In the genomic region with DNA sequence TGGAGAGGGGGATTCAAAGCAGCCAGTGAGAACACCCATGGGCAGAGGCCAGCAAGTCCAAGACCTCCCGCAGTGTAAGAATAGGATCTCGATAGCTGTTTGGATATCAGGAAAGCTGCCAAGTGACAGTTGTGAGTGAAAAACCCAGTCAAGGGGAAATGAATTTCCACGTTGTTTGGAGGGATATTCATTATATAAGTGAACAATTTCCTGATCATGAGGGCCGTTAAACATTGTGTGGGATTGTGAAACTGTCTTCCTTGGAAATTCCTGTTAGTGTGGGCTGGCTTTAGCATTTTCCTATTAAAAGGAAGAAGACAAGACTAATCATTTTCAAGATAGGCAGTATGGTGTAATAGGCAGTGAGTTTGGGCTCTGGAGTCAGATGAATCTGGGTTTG, we compare ENCODE assay signal across 32 cellular contexts. TPM values are rescaled to one million over a fixed set of nuclear protein-coding genes. Genes with fewer than 3 reads are reported as not detected.
DNase-seq lines count a peak whose midpoint lies in the region; ATAC-seq and TF ChIP-seq lines count a peak whose summit lies in the region.
"Had no signal": no experiment of that assay in that cellular context is flagged by ENCODE, and none has a peak within 500 bp of the region (broad histone marks: within the 10 kb centered on the region; RNA-seq: fewer than 3 reads in every experiment).

No MANE protein-coding gene starts in this region.

- no peak overlapping the region for H3K27ac Mint-ChIP-seq in activated CD4-positive, alpha-beta T cell treated with anti-CD3 and anti-CD28 coated beads, Interleukin-2, amount 10 ng/mL, durations not matched to agents 24 days and 14 days
- H3K27ac Mint-ChIP-seq: activated T-cell treated with anti-CD3 and anti-CD28 coated beads, Interleukin-2, amount 50 U/mL, for 72 hours; dendritic cell treated with granulocyte-macrophage colony-stimulating factor and Interleukin-4, amounts not matched to agents 40 ng/mL and 50 ng/mL, for 4 days; T-helper 17 cell had no signal

- H3K9me3 Mint-ChIP-seq in activated CD4-positive, alpha-beta T cell treated with anti-CD3 and anti-CD28 coated beads, Interleukin-2, amount 10 ng/mL, durations not matched to agents 24 days and 14 days = no peaks in the 10 kb centered on the region
- H3K9me3 Mint-ChIP-seq: activated T-cell treated with anti-CD3 and anti-CD28 coated beads, Interleukin-2, amount 50 U/mL, for 72 hours; central memory CD8-positive, alpha-beta T cell; dendritic cell treated with granulocyte-macrophage colony-stimulating factor and Interleukin-4, amounts not matched to agents 40 ng/mL and 50 ng/mL, for 4 days; stimulated activated naive CD8-positive, alpha-beta T cell treated with anti-CD3 and anti-CD28 coated beads, Interleukin-15, amount 100 ng/mL, for 72 hours had no signal

- no peak overlapping the region for H3K4me3 ChIP-seq in fibroblast of the aortic adventitia (ENCODE audit: low read depth, low read length)
- H3K4me3 ChIP-seq: K562, left ventricle myocardium inferior, PC-9, right lobe of liver, tibial artery had no signal

- intact Hi-C loops in activated CD4-positive, alpha-beta T cell treated with anti-CD3 and anti-CD28 coated beads, Interleukin-2, amount 10 ng/mL, durations not matched to agents 24 days and 14 days (cut with micrococcal nuclease) = no loop called here

- no peaks in the 10 kb centered on the region for H3K27me3 Mint-ChIP-seq in activated CD4-positive, alpha-beta T cell treated with anti-CD3 and anti-CD28 coated beads, Interleukin-2, amount 10 ng/mL, durations not matched to agents 24 days and 14 days
- H3K27me3 Mint-ChIP-seq: central memory CD8-positive, alpha-beta T cell; dendritic cell treated with granulocyte-macrophage colony-stimulating factor and Interleukin-4, amounts not matched to agents 40 ng/mL and 50 ng/mL, for 4 days; stimulated activated naive CD8-positive, alpha-beta T cell treated with anti-CD3 and anti-CD28 coated beads, Interleukin-15, amount 100 ng/mL, for 72 hours; T-helper 17 cell had no signal

- no peak overlapping the region for H3K4me3 Mint-ChIP-seq in activated CD4-positive, alpha-beta T cell treated with anti-CD3 and anti-CD28 coated beads, Interleukin-2, amount 10 ng/mL, durations not matched to agents 24 days and 14 days
- H3K4me3 Mint-ChIP-seq: activated T-cell treated with anti-CD3 and anti-CD28 coated beads, Interleukin-2, amount 50 U/mL, for 72 hours; central memory CD8-positive, alpha-beta T cell; dendritic cell treated with granulocyte-macrophage colony-stimulating factor and Interleukin-4, amounts not matched to agents 40 ng/mL and 50 ng/mL, for 4 days; stimulated activated naive CD8-positive, alpha-beta T cell treated with anti-CD3 and anti-CD28 coated beads, Interleukin-15, amount 100 ng/mL, for 72 hours; T-helper 17 cell had no signal

- DNase-seq in ACHN (peak; percentile 87), NCI-H226 (peak; percentile 2), fibroblast of the aortic adventitia (ENCODE audit: low read depth) (peak; percentile 39), omental fat pad (ENCODE audit: low spot score) (no peak), KG1 (lab: John Stamatoyannopoulos, UW) (no peak), GM10266 (ENCODE audit: extremely low spot score) (no peak)
- DNase-seq in activated CD4-positive, alpha-beta T cell treated with anti-CD3 and anti-CD28 coated beads, Interleukin-2, amount 10 ng/mL, durations not matched to agents 24 days and 14 days = no peak
- DNase-seq: activated CD4-positive, alpha-beta T cell treated with anti-CD3 and anti-CD28 coated beads, Interleukin-2, amount 50 U/mL, for 4 hours; activated CD4-positive, CD25-positive, alpha-beta regulatory T cell; activated naive CD4-positive, alpha-beta T cell treated with Interleukin-2 at 50 U/mL for 16 hours; activated T-cell treated with anti-CD3 and anti-CD28 coated beads, Interleukin-2, amount 50 U/mL, for 72 hours; C1 segment of cervical spinal cord; DND-41; H7; left ventricle myocardium inferior; NCI-H1105; NCI-H187 treated with DMSO at 0.1 percent for 48 hours; NCI-H526 treated with DMSO at 0.1 percent for 48 hours; PC-9; right lobe of liver; stimulated activated CD4-positive, alpha-beta T cell treated with anti-CD3 and anti-CD28 coated beads, Interleukin-12 subunit alpha, Interleukin-12 subunit beta, amount 100 ng/mL, for 4 hours; stimulated activated CD4-positive, alpha-beta T cell treated with anti-CD3 and anti-CD28 coated beads, Interleukin-2, amount 100 ng/mL, for 48 hours; stimulated activated naive CD8-positive, alpha-beta T cell treated with anti-CD3 and anti-CD28 coated beads, Interleukin-15, amount 100 ng/mL, for 72 hours; T-helper 17 cell; tibial artery had no signal

- TF ChIP-seq CTCF in fibroblast of the aortic adventitia (IDR thresholded peaks at IDR 0.05; ENCODE audit: insufficient read depth, low read length) = no peak
- no peak for TF ChIP-seq CTCF in omental fat pad (IDR thresholded peaks at IDR 0.05)
- no peak for TF ChIP-seq CTCF in GM10266 (IDR thresholded peaks at IDR 0.05; ENCODE audit: control insufficient read depth, insufficient read depth, low read depth, missing control alignments)

- H3K36me3 Mint-ChIP-seq in activated CD4-positive, alpha-beta T cell treated with anti-CD3 and anti-CD28 coated beads, Interleukin-2, amount 10 ng/mL, durations not matched to agents 24 days and 14 days (ENCODE audit: low read depth) = no peaks in the 10 kb centered on the region

- ATAC-seq in omental fat pad (ENCODE audit: low FRiP score) = peak; percentile 20
- ATAC-seq: activated T-cell treated with anti-CD3 and anti-CD28 coated beads, Interleukin-2, amount 50 U/mL, for 72 hours; K562; right lobe of liver; Right ventricle myocardium inferior; SK-N-SH treated with all-trans-retinoic acid at 6 μM for 48 hours; stimulated activated naive CD8-positive, alpha-beta T cell treated with anti-CD3 and anti-CD28 coated beads, Interleukin-15, amount 100 ng/mL, for 72 hours; T-helper 17 cell had no signal

- in situ Hi-C loops in ACHN (cut with HindIII; ENCODE audit: low pct_ligation_motif_present, low pct_unique_long_range_greater_than_20kb, low sequenced_read_pairs) = no loop called here

- no peaks in the 10 kb centered on the region for H3K4me1 Mint-ChIP-seq in activated CD4-positive, alpha-beta T cell treated with anti-CD3 and anti-CD28 coated beads, Interleukin-2, amount 10 ng/mL, durations not matched to agents 24 days and 14 days
- H3K4me1 Mint-ChIP-seq: central memory CD8-positive, alpha-beta T cell; stimulated activated naive CD8-positive, alpha-beta T cell treated with anti-CD3 and anti-CD28 coated beads, Interleukin-15, amount 100 ng/mL, for 72 hours; T-helper 17 cell had no signal

RNA-seq across cellular contexts. Expression of gene CLDN2, which starts 15.0 kb away (rescaled TPM):
- not detected in 2 replicates for total RNA-seq in fibroblast of the aortic adventitia (ENCODE audit: low replicate concordance)
- 1 to 10 TPM in 1 of 4 donors, under 1 TPM in 3; 0.24 to 2.4 (median 0.30) TPM for total RNA-seq in omental fat pad
- not detected in 2 replicates for total RNA-seq in activated CD4-positive, alpha-beta T cell treated with anti-CD3 and anti-CD28 coated beads, Interleukin-2, amount 10 ng/mL, durations not matched to agents 24 days and 14 days
- total RNA-seq: activated T-cell treated with anti-CD3 and anti-CD28 coated beads, Interleukin-2, amount 50 U/mL, for 72 hours; H7; K562; left ventricle myocardium inferior; M059J; PC-9; posterior vena cava; Right ventricle myocardium inferior; T-helper 17 cell had no signal

RNA-seq across cellular contexts. Expression of gene RIPPLY1, which starts 32.0 kb away (rescaled TPM):
- total RNA-seq in fibroblast of the aortic adventitia (ENCODE audit: low replicate concordance) = not detected in 2 replicates
- total RNA-seq in omental fat pad = under 1 TPM in 1 of 4 donors, not detected in 3; 0.82 TPM
- not detected in 2 replicates for total RNA-seq in activated CD4-positive, alpha-beta T cell treated with anti-CD3 and anti-CD28 coated beads, Interleukin-2, amount 10 ng/mL, durations not matched to agents 24 days and 14 days
- total RNA-seq: activated T-cell treated with anti-CD3 and anti-CD28 coated beads, Interleukin-2, amount 50 U/mL, for 72 hours; K562; left ventricle myocardium inferior; M059J; PC-9; Right ventricle myocardium inferior; T-helper 17 cell had no signal

Comparison
In these comparisons a context has a peak if more than half of its experiments do, and no peak if none do; other contexts are left out.
1. DNase-seq: peak in ACHN (single experiment), NCI-H226 (single experiment) and fibroblast of the aortic adventitia (single experiment); none in omental fat pad (single experiment), KG1 (single experiment), GM10266 (single experiment) and activated CD4-positive, alpha-beta T cell treated with anti-CD3 and anti-CD28 coated beads, Interleukin-2, amount 10 ng/mL, durations not matched to agents 24 days and 14 days (single experiment).